ENCODE assay signal across 18 cellular contexts in genomic region chr19:45051929-45052579, GRCh38. TPM values are rescaled to one million over a fixed set of nuclear protein-coding genes. Genes with fewer than 3 reads are reported as not detected.
DNase-seq lines count a peak whose midpoint lies in the region; ATAC-seq, FAIRE-seq and TF ChIP-seq lines count a peak whose summit lies in the region.
"Had no signal": no experiment of that assay in that cellular context is flagged by ENCODE, and none has a peak within 500 bp of the region (broad histone marks: within the 10 kb centered on the region; RNA-seq: fewer than 3 reads in every experiment).

No MANE protein-coding gene starts in this region.

- H3K27me3 ChIP-seq in BLaER1 treated with 17β-estradiol and CSF1 and Interleukin-3, amounts not matched to agents 10 nM and 100 nM = no peaks in the 10 kb centered on the region
- no peaks in the 10 kb centered on the region for H3K27me3 ChIP-seq in naive thymus-derived CD4-positive, alpha-beta T cell (ENCODE audit: control insufficient read depth in 2 of 2, insufficient read depth in 2 of 2, low read length in 2 of 2)
- H3K27me3 ChIP-seq in thyroid gland = no peaks in the 10 kb centered on the region
- H3K27me3 ChIP-seq: breast epithelium, pancreas had no signal

- H3K9me3 Mint-ChIP-seq in central memory CD8-positive, alpha-beta T cell = no peaks in the 10 kb centered on the region
- no peaks in the 10 kb centered on the region for H3K9me3 Mint-ChIP-seq in naive thymus-derived CD4-positive, alpha-beta T cell
- H3K9me3 Mint-ChIP-seq in progenitor cell of endocrine pancreas (ENCODE audit: low read depth) = no peaks in the 10 kb centered on the region
- H3K9me3 Mint-ChIP-seq: activated CD4-positive, alpha-beta T cell treated with anti-CD3 and anti-CD28 coated beads, Interleukin-2, amount 10 ng/mL, durations not matched to agents 7 days and 5 days; activated naive CD4-positive, alpha-beta T cell treated with anti-CD3 and anti-CD28 coated beads, Interleukin-2, amount 50 U/mL, for 72 hours had no signal

- ATAC-seq in HG03342 (IDR thresholded peaks at IDR 0.05; ENCODE audit: unreplicated experiment) = peak; percentile 53
- ATAC-seq in central memory CD8-positive, alpha-beta T cell (replicated peaks; ENCODE audit: extremely low read depth, poor library complexity, severe bottlenecking) = peak; percentile 32
- ATAC-seq in naive thymus-derived CD4-positive, alpha-beta T cell = peak; percentile 55
- ATAC-seq: activated naive CD4-positive, alpha-beta T cell treated with anti-CD3 and anti-CD28 coated beads, Interleukin-2, amount 50 U/mL, for 72 hours had no signal

- peaks cover 14 to 46% (median 27%) of the 10 kb centered on the region in 10 experiments for H3K4me1 ChIP-seq in BLaER1 treated with 17β-estradiol and CSF1 and Interleukin-3, amounts not matched to agents 10 nM and 100 nM
- H3K4me1 ChIP-seq in naive thymus-derived CD4-positive, alpha-beta T cell (ENCODE audit: control insufficient read depth in 2 of 2, insufficient read depth in 2 of 2, low read length in 2 of 2) = peaks cover 3 to 4% of the 10 kb centered on the region in 2 donors
- no peaks in the 10 kb centered on the region for H3K4me1 ChIP-seq in thyroid gland

- H3K4me2 ChIP-seq in BLaER1 treated with 17β-estradiol and CSF1 and Interleukin-3, amounts not matched to agents 10 nM and 100 nM = peak overlapping the region in 5 of 11 experiments; percentile 4 to 30 (median 17); a peak in 4 of 22 replicates

- peaks cover 88 to 100% (median 99%) of the 10 kb centered on the region in 11 experiments for H4K20me1 ChIP-seq in BLaER1 treated with 17β-estradiol and CSF1 and Interleukin-3, amounts not matched to agents 10 nM and 100 nM

- FAIRE-seq in HTR-8/SVneo (lab: Jason Lieb, UNC) = no peak
- FAIRE-seq: pancreas had no signal

- no peaks in the 10 kb centered on the region for H3K27me3 Mint-ChIP-seq in central memory CD8-positive, alpha-beta T cell
- no peaks in the 10 kb centered on the region for H3K27me3 Mint-ChIP-seq in naive thymus-derived CD4-positive, alpha-beta T cell
- no peaks in the 10 kb centered on the region for H3K27me3 Mint-ChIP-seq in progenitor cell of endocrine pancreas
- H3K27me3 Mint-ChIP-seq: activated CD4-positive, alpha-beta T cell treated with anti-CD3 and anti-CD28 coated beads, Interleukin-2, amount 10 ng/mL, durations not matched to agents 7 days and 5 days had no signal

- peak overlapping the region; percentile 9 for H3K27ac Mint-ChIP-seq in central memory CD8-positive, alpha-beta T cell (ENCODE audit: low read depth)
- H3K27ac Mint-ChIP-seq in naive thymus-derived CD4-positive, alpha-beta T cell = peak overlapping the region in 4 of 9 donors; percentile 2 to 63 (median 18)
- no peak overlapping the region for H3K27ac Mint-ChIP-seq in progenitor cell of endocrine pancreas
- H3K27ac Mint-ChIP-seq: activated CD4-positive, alpha-beta T cell treated with anti-CD3 and anti-CD28 coated beads, Interleukin-2, amount 10 ng/mL, durations not matched to agents 7 days and 5 days had no signal

- H3K36me3 ChIP-seq in BLaER1 treated with 17β-estradiol and CSF1 and Interleukin-3, amounts not matched to agents 10 nM and 100 nM = peaks cover 77 to 87% (median 83%) of the 10 kb centered on the region in 11 experiments
- H3K36me3 ChIP-seq in naive thymus-derived CD4-positive, alpha-beta T cell (ENCODE audit: control insufficient read depth in 2 of 3, insufficient read depth in 3 of 3, low read length in 3 of 3) = peaks cover 0 to 60% (median 19%) of the 10 kb centered on the region in 3 experiments
- H3K36me3 ChIP-seq in thyroid gland = peaks cover 33 to 39% of the 10 kb centered on the region in 2 donors

- TF ChIP-seq CTCF in thyroid gland (IDR thresholded peaks at IDR 0.05) (no peak), progenitor cell of endocrine pancreas (IDR thresholded peaks at IDR 0.05; ENCODE audit: unreplicated experiment) (no peak)

- CTCF ChIA-PET in naive thymus-derived CD4-positive, alpha-beta T cell (lab: Charles Lee) = no interaction called here

- DNase-seq in central memory CD8-positive, alpha-beta T cell (ENCODE audit: low spot score in 2 of 2) = no peak
- DNase-seq in naive thymus-derived CD4-positive, alpha-beta T cell = no peak
- DNase-seq in thyroid gland = no peak
- no peak for DNase-seq in nucleus accumbens (lab: John Stamatoyannopoulos, UW)
- no peak for DNase-seq in progenitor cell of endocrine pancreas (ENCODE audit: low spot score, unreplicated experiment)
- no peak for DNase-seq in HTR-8/SVneo (ENCODE audit: insufficient read length, low spot score)
- DNase-seq: activated CD4-positive, alpha-beta T cell treated with anti-CD3 and anti-CD28 coated beads, Interleukin-2, amount 10 ng/mL, durations not matched to agents 7 days and 5 days; effector CD8-positive, alpha-beta T cell; EL; HCEC 1CT; NCI-H2081; NCI-H510A treated with DMSO at 0.1 percent for 48 hours; pancreas had no signal

- TF ChIP-seq POLR2A in thyroid gland (IDR thresholded peaks at IDR 0.05) = no peak

- peaks cover 33% of the 10 kb centered on the region for H3K36me3 Mint-ChIP-seq in central memory CD8-positive, alpha-beta T cell (ENCODE audit: insufficient read depth)
- peaks cover 0 to 18% (median 0%) of the 10 kb centered on the region in 5 donors for H3K36me3 Mint-ChIP-seq in naive thymus-derived CD4-positive, alpha-beta T cell
- peaks cover 15% of the 10 kb centered on the region for H3K36me3 Mint-ChIP-seq in progenitor cell of endocrine pancreas (ENCODE audit: insufficient read depth)
- H3K36me3 Mint-ChIP-seq: activated naive CD4-positive, alpha-beta T cell treated with anti-CD3 and anti-CD28 coated beads, Interleukin-2, amount 50 U/mL, for 72 hours had no signal

- peak overlapping the region in 2 of 11 experiments; percentile 7 to 18; a peak in 1 of 22 replicates for H3K27ac ChIP-seq in BLaER1 treated with 17β-estradiol and CSF1 and Interleukin-3, amounts not matched to agents 10 nM and 100 nM
- no peak overlapping the region for H3K27ac ChIP-seq in naive thymus-derived CD4-positive, alpha-beta T cell (ENCODE audit: low read depth, low read length)
- H3K27ac ChIP-seq in thyroid gland = no peak overlapping the region
- H3K27ac ChIP-seq: breast epithelium, pancreas had no signal

- no peak overlapping the region for H3K4me3 Mint-ChIP-seq in central memory CD8-positive, alpha-beta T cell
- H3K4me3 Mint-ChIP-seq in naive thymus-derived CD4-positive, alpha-beta T cell = no peak overlapping the region
- H3K4me3 Mint-ChIP-seq in progenitor cell of endocrine pancreas (ENCODE audit: low read depth) = no peak overlapping the region
- H3K4me3 Mint-ChIP-seq: activated CD4-positive, alpha-beta T cell treated with anti-CD3 and anti-CD28 coated beads, Interleukin-2, amount 10 ng/mL, durations not matched to agents 7 days and 5 days had no signal

- POLR2A ChIA-PET in naive thymus-derived CD4-positive, alpha-beta T cell (lab: Charles Lee) = no interaction called here

- intact Hi-C loops in naive thymus-derived CD4-positive, alpha-beta T cell (cut with micrococcal nuclease) = no loop called here
- intact Hi-C loops in thyroid gland (cut with DNase I) = no loop called here

- WGBS in thyroid gland, 2 donors = 69 to 71% methylated on average over 9 of the region's 9 CpGs

- H3K4me1 Mint-ChIP-seq in central memory CD8-positive, alpha-beta T cell = peaks cover 29% of the 10 kb centered on the region
- peaks cover 18 to 34% (median 22%) of the 10 kb centered on the region in 7 donors for H3K4me1 Mint-ChIP-seq in naive thymus-derived CD4-positive, alpha-beta T cell
- H3K4me1 Mint-ChIP-seq in progenitor cell of endocrine pancreas (ENCODE audit: low read depth) = peaks cover 4% of the 10 kb centered on the region

- no peak overlapping the region for H3K4me3 ChIP-seq in BLaER1 treated with 17β-estradiol and CSF1 and Interleukin-3, amounts not matched to agents 10 nM and 100 nM
- H3K4me3 ChIP-seq in naive thymus-derived CD4-positive, alpha-beta T cell (ENCODE audit: low read length) = no peak overlapping the region
- H3K4me3 ChIP-seq in thyroid gland (replicated peaks in 1 of 3) = no peak overlapping the region
- H3K4me3 ChIP-seq: breast epithelium, pancreas had no signal

- H3K9ac ChIP-seq in BLaER1 treated with 17β-estradiol and CSF1 and Interleukin-3, amounts not matched to agents 10 nM and 100 nM = peak overlapping the region in 7 of 11 experiments; percentile 4 to 54 (median 10); a peak in 5 of 22 replicates

- H3K9me3 ChIP-seq in BLaER1 treated with 17β-estradiol and CSF1 and Interleukin-3, amounts not matched to agents 10 nM and 100 nM (replicated peaks in 1 of 11) = no peaks in the 10 kb centered on the region
- H3K9me3 ChIP-seq in naive thymus-derived CD4-positive, alpha-beta T cell (ENCODE audit: control insufficient read depth in 2 of 3, low read length in 3 of 3) = no peaks in the 10 kb centered on the region
- H3K9me3 ChIP-seq in thyroid gland = no peaks in the 10 kb centered on the region
- H3K9me3 ChIP-seq: breast epithelium, pancreas had no signal

RNA-seq across cellular contexts. Expression of gene CLASRP, which starts 13.2 kb away (rescaled TPM):
- total RNA-seq in naive thymus-derived CD4-positive, alpha-beta T cell = 100 to 1,000 TPM in 4 of 5 experiments, 10 to 100 TPM in 1; 94.7 to 185 (median 163) TPM
- polyA plus RNA-seq in naive thymus-derived CD4-positive, alpha-beta T cell = 10 to 100 TPM in 1 of 2 donors, 1 to 10 TPM in 1; 3.6 to 10.8 TPM
- total RNA-seq in thyroid gland = 10 to 100 TPM; 48.2 to 96.8 (median 95.0) TPM
- 111 and 123 TPM in 2 replicates for total RNA-seq in progenitor cell of endocrine pancreas

RNA-seq across cellular contexts. Expression of gene ZNF296, which starts 24.2 kb away (rescaled TPM):
- total RNA-seq in naive thymus-derived CD4-positive, alpha-beta T cell = 1 to 10 TPM in 3 of 5 experiments, under 1 TPM in 2; 0.57 to 3.6 (median 2.2) TPM
- polyA plus RNA-seq in naive thymus-derived CD4-positive, alpha-beta T cell = 1 to 10 TPM; 1.1 to 1.2 TPM
- total RNA-seq in thyroid gland (1 to 10 TPM in 1 of 4 donors, under 1 TPM in 2, not detected in 1; 0.34 to 2.1 (median 0.78) TPM), progenitor cell of endocrine pancreas (1.1 and 1.3 TPM in 2 replicates)
- total RNA-seq: skeletal muscle tissue had no signal

RNA-seq across cellular contexts. Expression of gene GEMIN7, which starts 27.0 kb away (rescaled TPM):
- 10 to 100 TPM in 4 of 5 experiments, 1 to 10 TPM in 1; 4.9 to 31.6 (median 16.6) TPM for total RNA-seq in naive thymus-derived CD4-positive, alpha-beta T cell
- 10 to 100 TPM; 46.3 to 65.5 TPM for polyA plus RNA-seq in naive thymus-derived CD4-positive, alpha-beta T cell
- total RNA-seq in thyroid gland = 10 to 100 TPM; 10.6 to 22.7 (median 19.1) TPM
- total RNA-seq in progenitor cell of endocrine pancreas = 29.8 and 39.4 TPM in 2 replicates

RNA-seq across cellular contexts. Expression of gene PPP1R37, which starts 40.9 kb away (rescaled TPM):
- 10 to 100 TPM; 20.0 to 28.3 (median 21.9) TPM for total RNA-seq in naive thymus-derived CD4-positive, alpha-beta T cell
- polyA plus RNA-seq in naive thymus-derived CD4-positive, alpha-beta T cell = 1 to 10 TPM; 1.4 to 1.5 TPM
- 10 to 100 TPM; 34.9 to 59.7 (median 42.9) TPM for total RNA-seq in thyroid gland
- 44.8 and 45.8 TPM in 2 replicates for total RNA-seq in progenitor cell of endocrine pancreas

RNA-seq across cellular contexts. Expression of gene RELB, which starts 50.8 kb away (rescaled TPM):
- total RNA-seq in naive thymus-derived CD4-positive, alpha-beta T cell = 10 to 100 TPM; 30.7 to 87.3 (median 71.3) TPM
- 10 to 100 TPM; 13.4 to 14.7 TPM for polyA plus RNA-seq in naive thymus-derived CD4-positive, alpha-beta T cell
- total RNA-seq in thyroid gland (10 to 100 TPM in 2 of 4 donors, 1 to 10 TPM in 2; 6.7 to 11.3 (median 9.1) TPM), progenitor cell of endocrine pancreas (6.2 and 6.8 TPM in 2 replicates)
